Comparison of ENCODE assay signal across 18 cellular contexts in genomic region chr20:61549865-61550264, GRCh38.
DNase-seq lines count a peak whose midpoint lies in the region; TF ChIP-seq lines count a peak whose summit lies in the region.
"Had no signal": no experiment of that assay in that cellular context is flagged by ENCODE, and none has a peak within 500 bp of the region (broad histone marks: within the 10 kb centered on the region; RNA-seq: fewer than 3 reads in every experiment).

No MANE protein-coding gene starts in this region.

- 97% methylated on average over 2 of the region's 2 CpGs for WGBS in mesenchymal stem cell
- 100% methylated on average over 1 of the region's 2 CpGs for WGBS in esophagus muscularis mucosa

- H2BK120ac ChIP-seq in mesenchymal stem cell (ENCODE audit: low read depth, low read length): no peak overlapping the region

- no peak overlapping the region for H4K8ac ChIP-seq in mesenchymal stem cell (ENCODE audit: low read length)

- H3K18ac ChIP-seq in mesenchymal stem cell (ENCODE audit: low read depth in 1 of 2, low read length in 2 of 2): no peak overlapping the region

- H2BK5ac ChIP-seq in mesenchymal stem cell (ENCODE audit: low read depth, low read length, poor library complexity, severe bottlenecking): no peak overlapping the region

- H3K9me3 ChIP-seq in mesenchymal stem cell (ENCODE audit: control insufficient read depth, low read length) (peaks cover 6% of the 10 kb centered on the region), esophagus muscularis mucosa (peaks cover 0 to 7% (median 3%) of the 10 kb centered on the region in 4 donors)
- H3K9me3 ChIP-seq: BE2C had no signal

- peaks cover 14% of the 10 kb centered on the region for H3K9me3 Mint-ChIP-seq in chondrocyte (ENCODE audit: low read depth)

- H3K36me3 ChIP-seq in mesenchymal stem cell (ENCODE audit: control insufficient read depth in 1 of 2, insufficient read depth in 2 of 2, low read depth in 1 of 2, low read length in 2 of 2) (no peaks in the 10 kb centered on the region), esophagus muscularis mucosa (no peaks in the 10 kb centered on the region)
- H3K36me3 ChIP-seq: BE2C, BLaER1 had no signal

- H3K4me3 ChIP-seq in mesenchymal stem cell (ENCODE audit: insufficient read depth in 1 of 2, low read depth in 1 of 2, low read length in 2 of 2): no peak overlapping the region
- no peak overlapping the region for H3K4me3 ChIP-seq in esophagus muscularis mucosa
- H3K4me3 ChIP-seq: BLaER1 had no signal

- H2BK12ac ChIP-seq in mesenchymal stem cell (ENCODE audit: low read length in 2 of 2): no peak overlapping the region

- TF ChIP-seq POLR2A in esophagus muscularis mucosa (IDR thresholded peaks at IDR 0.05; ENCODE audit: low read depth): no peak

- H3K27me3 ChIP-seq in mesenchymal stem cell (ENCODE audit: control insufficient read depth in 1 of 2, insufficient read depth in 1 of 2, low read length in 2 of 2) (peaks cover 0 to 18% of the 10 kb centered on the region in 2 experiments), esophagus muscularis mucosa (peaks cover 0 to 29% (median 0%) of the 10 kb centered on the region in 4 donors)
- H3K27me3 ChIP-seq: BE2C, BLaER1 had no signal

- intact Hi-C loops in posterior vena cava (cut with DNase I) (no loop called here), esophagus muscularis mucosa (cut with DNase I) (no loop called here)

- H2BK15ac ChIP-seq in mesenchymal stem cell (ENCODE audit: low read depth, poor library complexity, severe bottlenecking): peak overlapping the region; percentile 12

- H4K91ac ChIP-seq in mesenchymal stem cell (ENCODE audit: low read length): no peak overlapping the region

- H3K4me1 ChIP-seq in mesenchymal stem cell (ENCODE audit: control insufficient read depth, insufficient read depth, low read depth, low read length) (peaks cover 2% of the 10 kb centered on the region), esophagus muscularis mucosa (no peaks in the 10 kb centered on the region)
- H3K4me1 ChIP-seq: BE2C, BLaER1 had no signal

- no peaks in the 10 kb centered on the region for H3K4me1 Mint-ChIP-seq in chondrocyte (ENCODE audit: low read depth)
- H3K4me1 Mint-ChIP-seq: CD14-positive monocyte; CD4-positive, alpha-beta memory T cell; CD4-positive, CD25-positive, alpha-beta regulatory T cell; CD8-positive, alpha-beta memory T cell had no signal

- H3K4me3 Mint-ChIP-seq in chondrocyte (ENCODE audit: unreplicated experiment): no peak overlapping the region
- H3K4me3 Mint-ChIP-seq: CD14-positive monocyte; CD4-positive, alpha-beta memory T cell; CD4-positive, CD25-positive, alpha-beta regulatory T cell had no signal

- H3K27ac Mint-ChIP-seq in chondrocyte (ENCODE audit: unreplicated experiment): no peak overlapping the region
- H3K27ac Mint-ChIP-seq: CD14-positive monocyte; CD4-positive, alpha-beta memory T cell; CD4-positive, CD25-positive, alpha-beta regulatory T cell; CD8-positive, alpha-beta memory T cell had no signal

- H3K27ac ChIP-seq in mesenchymal stem cell (ENCODE audit: low read length, poor library complexity, severe bottlenecking) (no peak overlapping the region), esophagus muscularis mucosa (replicated peaks in 1 of 4) (no peak overlapping the region)
- H3K27ac ChIP-seq: BLaER1 had no signal

- H3K79me1 ChIP-seq in mesenchymal stem cell (replicated peaks; ENCODE audit: low read length, poor library complexity, severe bottlenecking): no peaks in the 10 kb centered on the region

- no peak overlapping the region for H3K14ac ChIP-seq in mesenchymal stem cell (ENCODE audit: low read length in 2 of 2)

- H3K27me3 Mint-ChIP-seq in chondrocyte (ENCODE audit: low read depth): peaks cover 7% of the 10 kb centered on the region
- H3K27me3 Mint-ChIP-seq: CD4-positive, CD25-positive, alpha-beta regulatory T cell had no signal

- TF ChIP-seq CTCF in chondrocyte (IDR thresholded peaks at IDR 0.05) (no peak), esophagus muscularis mucosa (IDR thresholded peaks at IDR 0.05) (no peak)

- no peak overlapping the region for H2AK5ac ChIP-seq in mesenchymal stem cell (ENCODE audit: low read length, severe bottlenecking)

- no peak overlapping the region for H3K4ac ChIP-seq in mesenchymal stem cell (ENCODE audit: low read depth in 1 of 2, low read length in 2 of 2)

- no peak for TF ChIP-seq EP300 in esophagus muscularis mucosa (IDR thresholded peaks at IDR 0.05)

- H2AFZ ChIP-seq in mesenchymal stem cell (ENCODE audit: low read depth, low read length): no peak overlapping the region

- no peak overlapping the region for H3K9ac ChIP-seq in mesenchymal stem cell (ENCODE audit: low read length)
- H3K9ac ChIP-seq: BLaER1 had no signal

- peak; percentile 59 for DNase-seq in chondrocyte (ENCODE audit: low spot score)
- no peak for DNase-seq in mesenchymal stem cell
- peak; percentile 73 for DNase-seq in posterior vena cava (ENCODE audit: low spot score)
- DNase-seq in esophagus muscularis mucosa (ENCODE audit: extremely low spot score): no peak
- DNase-seq in LoVo (ENCODE audit: low spot score): no peak
- DNase-seq in D341Med (ENCODE audit: low spot score): no peak
- DNase-seq: 8988T; ACHN; BE2C; C1 segment of cervical spinal cord; CD4-positive, alpha-beta memory T cell; CD4-positive, CD25-positive, alpha-beta regulatory T cell; CD8-positive, alpha-beta memory T cell; COR-L47; DMS79 treated with DMSO at 0.1 percent for 48 hours; GF-D8 had no signal

- peaks cover 2% of the 10 kb centered on the region for H3K36me3 Mint-ChIP-seq in chondrocyte (ENCODE audit: low read depth)
- H3K36me3 Mint-ChIP-seq: CD14-positive monocyte; CD4-positive, alpha-beta memory T cell; CD4-positive, CD25-positive, alpha-beta regulatory T cell; CD8-positive, alpha-beta memory T cell had no signal

- H3K23ac ChIP-seq in mesenchymal stem cell (ENCODE audit: low read length in 2 of 2): no peak overlapping the region

- no peak overlapping the region for H3K4me2 ChIP-seq in mesenchymal stem cell (ENCODE audit: low read length, poor library complexity, severe bottlenecking)
- H3K4me2 ChIP-seq: BLaER1 had no signal

Comparison
In these comparisons a context has a peak if more than half of its experiments do, and no peak if none do; other contexts are left out.
1. DNase-seq: peak in chondrocyte (single experiment) and posterior vena cava (single experiment); none in mesenchymal stem cell (single experiment), esophagus muscularis mucosa (single experiment), LoVo (single experiment) and D341Med (single experiment).